Comparison of ENCODE assay signal across 24 cellular contexts in genomic region chr6:101212640-101213039, GRCh38.
A peak's percentile ranks its signal among the peaks of the same experiment; 100 is the strongest.
DNase-seq lines count a peak whose midpoint lies in the region; ATAC-seq, FAIRE-seq and TF ChIP-seq lines count a peak whose summit lies in the region.
"Had no signal": no experiment of that assay in that cellular context is flagged by ENCODE, and none has a peak within 500 bp of the region (broad histone marks: within the 10 kb centered on the region; RNA-seq: fewer than 3 reads in every experiment).

No MANE protein-coding gene starts in this region.

- TF ChIP-seq POLR2A in HepG2 (IDR thresholded peaks at IDR 0.05; ENCODE audit: insufficient read depth in 1 of 2, low read depth in 2 of 2, low read length in 2 of 2) (no peak), right lobe of liver (IDR thresholded peaks at IDR 0.05) (no peak), K562 (conservative IDR thresholded peaks at IDR 0.05) (no peak), GM12891 (IDR thresholded peaks at IDR 0.05; ENCODE audit: low read depth, low read length) (no peak)

- H4K20me1 ChIP-seq in HepG2 (ENCODE audit: insufficient read depth, low read length) (no peaks in the 10 kb centered on the region), K562 (replicated peaks; ENCODE audit: control insufficient read depth, insufficient read depth, low read length) (no peaks in the 10 kb centered on the region)
- H4K20me1 ChIP-seq: BLaER1 had no signal

- H3K4me2 ChIP-seq in HepG2 (ENCODE audit: low read depth, low read length) (no peak overlapping the region), K562 (ENCODE audit: insufficient read depth, low read length) (no peak overlapping the region)
- H3K4me2 ChIP-seq: BLaER1 had no signal

- under 1% methylated on average over 4 of the region's 4 CpGs for WGBS in HepG2 (ENCODE audit: low lambda C conversion rate)
- whole genome bisulfite sequencing in right lobe of liver (ENCODE audit: insufficient coverage, low coverage, low lambda C conversion rate, missing lambda C conversion rate): 68% methylated on average over 4 of the region's 4 CpGs
- 2% methylated on average over 4 of the region's 4 CpGs for WGBS in K562 (ENCODE audit: insufficient coverage, low coverage, missing lambda C conversion rate)

- no peak overlapping the region for H3K4me3 Mint-ChIP-seq in activated CD8-positive, alpha-beta memory T cell treated with anti-CD3 and anti-CD28 coated beads, Interleukin-2, amount 10 ng/mL, durations not matched to agents 7 days and 5 days
- H3K4me3 Mint-ChIP-seq: CD14-positive monocyte; CD4-positive, alpha-beta memory T cell; CD4-positive, CD25-positive, alpha-beta regulatory T cell; CD8-positive, alpha-beta memory T cell had no signal

- no peaks in the 10 kb centered on the region for H3K79me2 ChIP-seq in HepG2 (ENCODE audit: insufficient read depth, low read length)
- H3K79me2 ChIP-seq in K562 (ENCODE audit: control insufficient read depth, insufficient read depth, low read length): no peaks in the 10 kb centered on the region

- no peak overlapping the region for H3K27ac Mint-ChIP-seq in activated CD8-positive, alpha-beta memory T cell treated with anti-CD3 and anti-CD28 coated beads, Interleukin-2, amount 10 ng/mL, durations not matched to agents 7 days and 5 days
- H3K27ac Mint-ChIP-seq: CD14-positive monocyte; CD4-positive, alpha-beta memory T cell; CD4-positive, CD25-positive, alpha-beta regulatory T cell; CD8-positive, alpha-beta memory T cell had no signal

- H3K27me3 Mint-ChIP-seq in activated CD8-positive, alpha-beta memory T cell treated with anti-CD3 and anti-CD28 coated beads, Interleukin-2, amount 10 ng/mL, durations not matched to agents 7 days and 5 days: no peaks in the 10 kb centered on the region
- H3K27me3 Mint-ChIP-seq: CD4-positive, alpha-beta memory T cell; CD4-positive, CD25-positive, alpha-beta regulatory T cell; CD8-positive, alpha-beta memory T cell had no signal

- H3K36me3 ChIP-seq in HepG2 (replicated peaks in 1 of 2; ENCODE audit: control insufficient read depth in 1 of 2, insufficient read depth in 2 of 2, low read length in 2 of 2) (no peaks in the 10 kb centered on the region), right lobe of liver (no peaks in the 10 kb centered on the region), K562 (ENCODE audit: control insufficient read depth, insufficient read depth, low read length) (no peaks in the 10 kb centered on the region)
- H3K36me3 ChIP-seq: BE2C, BLaER1 had no signal

- no peaks in the 10 kb centered on the region for H3K9me1 ChIP-seq in K562 (ENCODE audit: control insufficient read depth, insufficient read depth, low read length)

- H3K36me3 Mint-ChIP-seq in activated CD8-positive, alpha-beta memory T cell treated with anti-CD3 and anti-CD28 coated beads, Interleukin-2, amount 10 ng/mL, durations not matched to agents 7 days and 5 days: no peaks in the 10 kb centered on the region
- H3K36me3 Mint-ChIP-seq: CD14-positive monocyte; CD4-positive, alpha-beta memory T cell; CD4-positive, CD25-positive, alpha-beta regulatory T cell had no signal

- POLR2A ChIA-PET in HepG2 (lab: Yijun Ruan, JAX): no interaction called here
- POLR2A ChIA-PET in K562 (lab: Yijun Ruan, JAX): no interaction called here

- H3K9me3 Mint-ChIP-seq in activated CD8-positive, alpha-beta memory T cell treated with anti-CD3 and anti-CD28 coated beads, Interleukin-2, amount 10 ng/mL, durations not matched to agents 7 days and 5 days (ENCODE audit: low read depth): no peaks in the 10 kb centered on the region

- in situ Hi-C loops in HepG2 (cut with HindIII; ENCODE audit: extremely low pct_ligation_motif_present, low pct_unique_long_range_greater_than_20kb): no loop called here
- in situ Hi-C loops in K562 (cut with MboI): no loop called here

- TF ChIP-seq RAD21 in HepG2 (CRISPR knock-in tag; IDR thresholded peaks at IDR 0.05): no peak
- TF ChIP-seq RAD21 in K562 (CRISPR knock-in tag; conservative IDR thresholded peaks at IDR 0.05 in 1 of 2, IDR thresholded peaks at IDR 0.05 in 1 of 2): no peak

- no peak for DNase-seq in HepG2 (ENCODE audit: low spot score)
- no peak for DNase-seq in right lobe of liver
- no peak for DNase-seq in K562 (ENCODE audit: extremely low read depth in 1 of 4, low spot score in 3 of 4)
- DNase-seq in activated CD8-positive, alpha-beta memory T cell treated with anti-CD3 and anti-CD28 coated beads, Interleukin-2, amount 10 ng/mL, durations not matched to agents 7 days and 5 days: no peak
- no peak for DNase-seq in GM12891 (ENCODE audit: insufficient read length, low spot score)
- DNase-seq: ACHN; BE2C; C1 segment of cervical spinal cord; CD4-positive, alpha-beta memory T cell; CD4-positive, CD25-positive, alpha-beta regulatory T cell; CD8-positive, alpha-beta memory T cell; COR-L47; DMS 273 treated with DMSO at 0.1 percent for 48 hours; DMS153; DMS53; DMS79; DND-41; EL; GDM1 had no signal

- ATAC-seq in HepG2: no peak
- no peak for ATAC-seq in right lobe of liver
- no peak for ATAC-seq in K562
- no peak for ATAC-seq in activated CD8-positive, alpha-beta memory T cell treated with anti-CD3 and anti-CD28 coated beads, Interleukin-2, amount 10 ng/mL, durations not matched to agents 7 days and 5 days
- ATAC-seq: GM12878 had no signal

- H3K9ac ChIP-seq in HepG2 (ENCODE audit: insufficient read depth, low read depth, low read length): no peak overlapping the region
- no peak overlapping the region for H3K9ac ChIP-seq in K562 (ENCODE audit: insufficient read depth in 1 of 2, low read depth in 2 of 2, low read length in 2 of 2)
- H3K9ac ChIP-seq: BLaER1 had no signal

- no peaks in the 10 kb centered on the region for H3K9me3 ChIP-seq in HepG2 (ENCODE audit: low read length)
- no peaks in the 10 kb centered on the region for H3K9me3 ChIP-seq in right lobe of liver
- 0 out of 2 replicates have a peak, but pooled peaks cover 2% of the 10 kb centered on the region for H3K9me3 ChIP-seq in K562 (replicated peaks; ENCODE audit: control insufficient read depth, insufficient read depth, low read depth, low read length)
- H3K9me3 ChIP-seq: BE2C, BLaER1 had no signal

- FAIRE-seq in HepG2 (lab: Jason Lieb, UNC) (no peak), K562 (lab: Jason Lieb, UNC) (no peak), GM12891 (lab: Jason Lieb, UNC) (no peak)
- FAIRE-seq: GM12878, GM19239 had no signal

- intact Hi-C loops in HepG2 (cut with micrococcal nuclease; ENCODE audit: unreplicated experiment) (no loop called here), right lobe of liver (cut with DNase I) (no loop called here), K562 (cut with micrococcal nuclease) (no loop called here)

- H3K4me1 ChIP-seq in HepG2 (ENCODE audit: insufficient read depth, low read length) (no peaks in the 10 kb centered on the region), right lobe of liver (no peaks in the 10 kb centered on the region), K562 (replicated peaks in 1 of 2; ENCODE audit: control insufficient read depth in 2 of 2, insufficient read depth in 2 of 2, low read length in 2 of 2) (no peaks in the 10 kb centered on the region)
- H3K4me1 ChIP-seq: BE2C, BLaER1 had no signal

- no peaks in the 10 kb centered on the region for H3K4me1 Mint-ChIP-seq in activated CD8-positive, alpha-beta memory T cell treated with anti-CD3 and anti-CD28 coated beads, Interleukin-2, amount 10 ng/mL, durations not matched to agents 7 days and 5 days
- H3K4me1 Mint-ChIP-seq: CD14-positive monocyte; CD4-positive, alpha-beta memory T cell; CD4-positive, CD25-positive, alpha-beta regulatory T cell; CD8-positive, alpha-beta memory T cell had no signal

- H3K27me3 ChIP-seq in HepG2 (ENCODE audit: control insufficient read depth in 1 of 2, insufficient read depth in 2 of 2, low read length in 2 of 2) (no peaks in the 10 kb centered on the region), right lobe of liver (no peaks in the 10 kb centered on the region), K562 (ENCODE audit: control insufficient read depth in 2 of 2, insufficient read depth in 2 of 2, low read length in 2 of 2) (no peaks in the 10 kb centered on the region)
- H3K27me3 ChIP-seq: BE2C, BLaER1 had no signal

- TF ChIP-seq EP300 in HepG2 (IDR thresholded peaks at IDR 0.05; ENCODE audit: low read depth in 2 of 2, low read length in 2 of 2) (no peak), HepG2 (CRISPR knock-in tag; IDR thresholded peaks at IDR 0.05; ENCODE audit: borderline replicate concordance) (no peak), K562 (IDR thresholded peaks at IDR 0.05; ENCODE audit: low read length) (no peak)

- TF ChIP-seq CTCF in HepG2 (CRISPR knock-in tag; IDR thresholded peaks at IDR 0.05) (no peak), right lobe of liver (IDR thresholded peaks at IDR 0.05) (no peak), K562 (IDR thresholded peaks at IDR 0.05 in 2 of 3, conservative IDR thresholded peaks at IDR 0.05 in 1 of 3; ENCODE audit: insufficient read depth in 2 of 3, low read depth in 1 of 3, low read length in 3 of 3) (no peak)

- no peak overlapping the region for H2AFZ ChIP-seq in HepG2 (ENCODE audit: low read length)
- H2AFZ ChIP-seq in K562 (ENCODE audit: low read depth, low read length): no peak overlapping the region

- CTCF ChIA-PET in HepG2 (lab: Yijun Ruan, JAX; ENCODE audit: low intra/inter-chr PET ratio, low total read pairs): no interaction called here
- CTCF ChIA-PET in K562 (lab: Yijun Ruan, JAX; ENCODE audit: low intra/inter-chr PET ratio): no interaction called here
- CTCF ChIA-PET in activated CD8-positive, alpha-beta memory T cell treated with anti-CD3 and anti-CD28 coated beads, Interleukin-2, amount 10 ng/mL, durations not matched to agents 7 days and 5 days (lab: Charles Lee): no interaction called here

- H3K4me3 ChIP-seq in HepG2 (replicated peaks in 1 of 3; ENCODE audit: insufficient read depth in 1 of 3, low read depth in 2 of 3, low read length in 3 of 3) (no peak overlapping the region), right lobe of liver (no peak overlapping the region), K562 (no peak overlapping the region)
- H3K4me3 ChIP-seq: BLaER1, GM12878 had no signal

- BruUV-seq in HepG2 (replicated peaks; lab: Mats Ljungman, UMichigan) (no TSS peak), K562 (replicated peaks; lab: Mats Ljungman, UMichigan) (no TSS peak)

- no peak overlapping the region for H3K27ac ChIP-seq in HepG2 (ENCODE audit: extremely low read length, insufficient read depth, low read length)
- H3K27ac ChIP-seq in right lobe of liver: no peak overlapping the region
- H3K27ac ChIP-seq in K562 (ENCODE audit: extremely low read depth, low read depth, low read length): no peak overlapping the region
- H3K27ac ChIP-seq: 22Rv1, BLaER1 had no signal

TF ChIP-seq in HepG2, 621 proteins besides CTCF, POLR2A, EP300 and RAD21 (continues in another document):
- TF ChIP-seq ARNTL (CRISPR knock-in tag; IDR thresholded peaks at IDR 0.05) (no peak), MAFK (conservative IDR thresholded peaks at IDR 0.05 in 1 of 2, IDR thresholded peaks at IDR 0.05 in 1 of 2; ENCODE audit: low read length in 2 of 2) (peak; percentile 54 to 81; a peak in 3 of 4 replicates)

TF ChIP-seq in K562, 482 proteins besides CTCF, POLR2A, EP300 and RAD21 (continues in another document):
- TF ChIP-seq MAFK (IDR thresholded peaks at IDR 0.05; ENCODE audit: low read length) (peak; percentile 11; the same call in 1 of the 2 replicates), MAFF (IDR thresholded peaks at IDR 0.05; ENCODE audit: low read length) (peak; percentile 29; the same call in 1 of the 2 replicates)

TF ChIP-seq in GM12891, 5 proteins besides CTCF, POLR2A, EP300 and RAD21 (continues in another document):
- TF ChIP-seq POU2F2 (IDR thresholded peaks at IDR 0.05; ENCODE audit: low read depth, low read length) (no peak), POLR2AphosphoS5 (IDR thresholded peaks at IDR 0.05; ENCODE audit: low read depth, low read length) (no peak)

Comparison
In these comparisons a context has a peak if more than half of its experiments do, and no peak if none do; other contexts are left out.
1. Of the 241 proteins assayed by ChIP-seq in both HepG2 and K562: peak only in HepG2: none; only in K562: none; in both: MAFF and MAFK; in neither: 239.